Comparison of ENCODE assay signal across 1 cellular context in genomic region chr20:38883081-38883980, GRCh38.
TF ChIP-seq lines count a peak whose summit lies in the region.

No MANE protein-coding gene starts in this region.

TF ChIP-seq in IMR-90, 13 proteins besides CTCF, POLR2A, EP300 and RAD21:
- TF ChIP-seq BHLHE40 (IDR thresholded peaks at IDR 0.05; ENCODE audit: low read depth, low read length) = no peak
- no peak for TF ChIP-seq RCOR1 (IDR thresholded peaks at IDR 0.05; ENCODE audit: insufficient replicate concordance, low read length)
